In the genomic region with DNA sequence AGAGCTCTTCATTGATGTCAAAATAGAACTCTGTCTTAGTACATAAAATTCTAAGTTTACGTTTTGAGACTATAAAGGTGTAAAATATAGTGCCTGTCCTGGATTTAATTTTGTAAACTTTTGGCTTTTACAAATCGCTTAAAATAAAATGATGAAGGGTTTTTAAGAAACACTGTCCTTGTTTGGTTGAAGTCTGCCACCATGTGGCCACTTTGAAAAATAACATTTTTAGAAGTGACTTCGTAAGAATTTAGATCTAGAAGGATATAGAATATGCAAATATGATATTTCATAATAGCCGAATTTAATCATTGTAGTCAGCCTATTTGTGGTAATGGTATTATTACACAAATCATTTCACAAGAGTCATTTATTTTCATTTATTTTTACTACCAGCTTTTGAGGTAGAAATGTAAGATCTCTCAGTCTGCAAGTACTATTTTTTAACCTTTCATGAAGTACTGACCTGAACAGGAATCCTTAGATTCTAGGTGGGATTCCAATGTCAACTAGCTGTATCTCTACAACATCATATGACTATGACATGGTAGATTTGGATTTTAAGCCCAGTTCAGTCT, we compare ENCODE assay signal across 1 cellular context.
TF ChIP-seq lines count a peak whose summit lies in the region.

No MANE protein-coding gene starts in this region.

TF ChIP-seq in Ishikawa, 13 proteins besides CTCF, POLR2A, EP300 and RAD21 (continued from another document):
- no peak for TF ChIP-seq YY1 (IDR thresholded peaks at IDR 0.05; ENCODE audit: low read depth)
TF ChIP-seq in Ishikawa: peak in this region for 0.
